ENCODE assay signal across 17 cellular contexts in genomic region chr18:39051013-39051412, GRCh38.
DNase-seq lines count a peak whose midpoint lies in the region; TF ChIP-seq lines count a peak whose summit lies in the region.
"Had no signal": no experiment of that assay in that cellular context is flagged by ENCODE, and none has a peak within 500 bp of the region (broad histone marks: within the 10 kb centered on the region; RNA-seq: fewer than 3 reads in every experiment).

No MANE protein-coding gene starts in this region.

- H3K36me3 ChIP-seq in fibroblast of lung (ENCODE audit: control insufficient read depth, insufficient read depth, low read length) (no peaks in the 10 kb centered on the region), H7 (replicated peaks; ENCODE audit: control insufficient read depth, insufficient read depth, low read length) (no peaks in the 10 kb centered on the region)

- no peaks in the 10 kb centered on the region for H3K4me1 ChIP-seq in fibroblast of lung (ENCODE audit: control insufficient read depth, extremely low read depth, insufficient read depth, low read length)

- no peaks in the 10 kb centered on the region for H4K20me1 ChIP-seq in fibroblast of lung (ENCODE audit: control insufficient read depth, extremely low read depth, insufficient read depth, low read length)

- H3K27ac ChIP-seq in fibroblast of lung (ENCODE audit: insufficient read depth, low read length): no peak overlapping the region

- H3K4me1 Mint-ChIP-seq in CD14-positive monocyte: no peaks in the 10 kb centered on the region

- DNase-seq in A172 (ENCODE audit: low spot score) (peak; percentile 44), RKO (ENCODE audit: low spot score) (peak; percentile 26), fibroblast of lung (ENCODE audit: low read depth in 2 of 2) (peak; percentile 12 to 43), kidney tubule cell (ENCODE audit: low spot score) (peak; percentile 67), CD14-positive monocyte (ENCODE audit: low spot score) (no peak), H7 (no peak), COLO829 (ENCODE audit: low spot score) (no peak), NCI-H69 (lab: John Stamatoyannopoulos, UW) (no peak)
- DNase-seq: EL, GF-D8, H9, HFFc6, NCI-H1092 treated with DMSO at 0.1 percent for 48 hours, NCI-H2029 treated with DMSO at 0.1 percent for 48 hours, NCI-H226, Right ventricle myocardium superior had no signal

- intact Hi-C loops in CD14-positive monocyte (cut with micrococcal nuclease): no loop called here

- peaks cover 0 to 2% (median 0%) of the 10 kb centered on the region in 3 donors for H3K27me3 Mint-ChIP-seq in CD14-positive monocyte (ENCODE audit: low read depth in 3 of 3)

- no peaks in the 10 kb centered on the region for H3K36me3 Mint-ChIP-seq in CD14-positive monocyte

- no peak overlapping the region for H2AFZ ChIP-seq in fibroblast of lung (ENCODE audit: low read length)

- no peaks in the 10 kb centered on the region for H3K27me3 ChIP-seq in fibroblast of lung (ENCODE audit: control insufficient read depth, insufficient read depth, low read length)
- no peaks in the 10 kb centered on the region for H3K27me3 ChIP-seq in H7 (ENCODE audit: control insufficient read depth, insufficient read depth, low read length)

- H3K4me3 ChIP-seq in fibroblast of lung (replicated peaks in 1 of 4; ENCODE audit: control extremely low read depth in 1 of 4, insufficient read depth in 1 of 4, low read depth in 3 of 4, low read length in 4 of 4) (no peak overlapping the region), H7 (ENCODE audit: insufficient read depth, low read depth, low read length) (no peak overlapping the region)
- H3K4me3 ChIP-seq: K562 had no signal

- no peak overlapping the region for H3K4me3 Mint-ChIP-seq in CD14-positive monocyte
- H3K4me3 Mint-ChIP-seq: H9, HFFc6 had no signal

- H3K9me3 ChIP-seq in fibroblast of lung (ENCODE audit: control insufficient read depth, insufficient read depth, low read depth, low read length): no peaks in the 10 kb centered on the region

- H3K79me2 ChIP-seq in fibroblast of lung (ENCODE audit: control insufficient read depth, insufficient read depth, low read length): no peaks in the 10 kb centered on the region

- no peak overlapping the region for H3K4me2 ChIP-seq in fibroblast of lung (ENCODE audit: extremely low read depth, insufficient read depth, low read length)

- H3K9ac ChIP-seq in fibroblast of lung (ENCODE audit: insufficient read depth, low read length): no peak overlapping the region

- H3K9me3 Mint-ChIP-seq in CD14-positive monocyte: peaks cover 0 to 5% (median 0%) of the 10 kb centered on the region in 7 donors
- H3K9me3 Mint-ChIP-seq: H9 had no signal

- H3K27ac Mint-ChIP-seq in CD14-positive monocyte: no peak overlapping the region
- H3K27ac Mint-ChIP-seq: H9, HFFc6 had no signal

- TF ChIP-seq CTCF in fibroblast of lung (conservative IDR thresholded peaks at IDR 0.05 in 1 of 2, IDR thresholded peaks at IDR 0.05 in 1 of 2; ENCODE audit: low read depth in 1 of 2, low read length in 2 of 2) (no peak), CD14-positive monocyte (IDR thresholded peaks at IDR 0.05) (no peak)

Comparison
In these comparisons a context has a peak if more than half of its experiments do, and no peak if none do; other contexts are left out.
1. DNase-seq: peak in A172 (single experiment), RKO (single experiment), fibroblast of lung (2 of 2) and kidney tubule cell (single experiment); none in CD14-positive monocyte (single experiment), H7 (single experiment), COLO829 (single experiment) and NCI-H69 (single experiment).